ENCODE assay signal across 2 cellular contexts in the genomic region with DNA sequence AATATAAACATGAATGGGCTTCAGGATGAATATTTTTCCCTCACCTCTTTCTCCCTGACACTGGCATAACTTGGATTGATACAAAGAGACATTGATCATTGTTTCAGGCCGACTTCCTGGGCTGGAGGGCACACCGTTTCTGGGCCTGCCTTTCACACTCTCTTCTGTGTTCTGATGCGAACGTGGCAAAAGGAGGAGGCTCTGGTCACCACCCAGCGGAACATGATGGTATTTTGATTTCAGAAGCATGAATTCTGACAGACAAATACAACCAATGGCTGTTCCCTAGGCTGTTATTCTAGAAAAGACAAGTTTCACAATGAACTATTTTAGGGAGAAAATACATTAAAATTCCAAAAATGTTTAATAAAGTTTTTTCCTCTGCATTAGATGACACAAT.
TF ChIP-seq lines count a peak whose summit lies in the region.

No MANE protein-coding gene starts in this region.

TF ChIP-seq in HepG2, 621 proteins besides CTCF, POLR2A, EP300 and RAD21 (continued from another document):
- TF ChIP-seq SIX4 (CRISPR knock-in tag; IDR thresholded peaks at IDR 0.05) (no peak), CC2D1A (CRISPR knock-in tag; IDR thresholded peaks at IDR 0.05) (no peak), ZNF792 (CRISPR knock-in tag; IDR thresholded peaks at IDR 0.05) (no peak), ZNF549 (CRISPR knock-in tag; IDR thresholded peaks at IDR 0.05) (no peak), SYNCRIP (IDR thresholded peaks at IDR 0.05; ENCODE audit: insufficient read depth, low read depth, low read length) (no peak)
- TF ChIP-seq, protein P1, sequence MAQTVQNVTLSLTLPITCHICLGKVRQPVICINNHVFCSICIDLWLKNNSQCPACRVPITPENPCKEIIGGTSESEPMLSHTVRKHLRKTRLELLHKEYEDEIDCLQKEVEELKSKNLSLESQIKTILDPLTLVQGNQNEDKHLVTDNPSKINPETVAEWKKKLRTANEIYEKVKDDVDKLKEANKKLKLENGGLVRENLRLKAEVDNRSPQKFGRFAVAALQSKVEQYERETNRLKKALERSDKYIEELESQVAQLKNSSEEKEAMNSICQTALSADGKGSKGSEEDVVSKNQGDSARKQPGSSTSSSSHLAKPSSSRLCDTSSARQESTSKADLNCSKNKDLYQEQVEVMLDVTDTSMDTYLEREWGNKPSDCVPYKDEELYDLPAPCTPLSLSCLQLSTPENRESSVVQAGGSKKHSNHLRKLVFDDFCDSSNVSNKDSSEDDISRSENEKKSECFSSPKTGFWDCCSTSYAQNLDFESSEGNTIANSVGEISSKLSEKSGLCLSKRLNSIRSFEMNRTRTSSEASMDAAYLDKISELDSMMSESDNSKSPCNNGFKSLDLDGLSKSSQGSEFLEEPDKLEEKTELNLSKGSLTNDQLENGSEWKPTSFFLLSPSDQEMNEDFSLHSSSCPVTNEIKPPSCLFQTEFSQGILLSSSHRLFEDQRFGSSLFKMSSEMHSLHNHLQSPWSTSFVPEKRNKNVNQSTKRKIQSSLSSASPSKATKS (CRISPR knock-in tag; IDR thresholded peaks at IDR 0.05) = no peak
TF ChIP-seq in HepG2: peak in this region for 0.

TF ChIP-seq in WTC11, 78 proteins besides CTCF, POLR2A, EP300 and RAD21 (continued from another document):
- TF ChIP-seq, protein P2, sequence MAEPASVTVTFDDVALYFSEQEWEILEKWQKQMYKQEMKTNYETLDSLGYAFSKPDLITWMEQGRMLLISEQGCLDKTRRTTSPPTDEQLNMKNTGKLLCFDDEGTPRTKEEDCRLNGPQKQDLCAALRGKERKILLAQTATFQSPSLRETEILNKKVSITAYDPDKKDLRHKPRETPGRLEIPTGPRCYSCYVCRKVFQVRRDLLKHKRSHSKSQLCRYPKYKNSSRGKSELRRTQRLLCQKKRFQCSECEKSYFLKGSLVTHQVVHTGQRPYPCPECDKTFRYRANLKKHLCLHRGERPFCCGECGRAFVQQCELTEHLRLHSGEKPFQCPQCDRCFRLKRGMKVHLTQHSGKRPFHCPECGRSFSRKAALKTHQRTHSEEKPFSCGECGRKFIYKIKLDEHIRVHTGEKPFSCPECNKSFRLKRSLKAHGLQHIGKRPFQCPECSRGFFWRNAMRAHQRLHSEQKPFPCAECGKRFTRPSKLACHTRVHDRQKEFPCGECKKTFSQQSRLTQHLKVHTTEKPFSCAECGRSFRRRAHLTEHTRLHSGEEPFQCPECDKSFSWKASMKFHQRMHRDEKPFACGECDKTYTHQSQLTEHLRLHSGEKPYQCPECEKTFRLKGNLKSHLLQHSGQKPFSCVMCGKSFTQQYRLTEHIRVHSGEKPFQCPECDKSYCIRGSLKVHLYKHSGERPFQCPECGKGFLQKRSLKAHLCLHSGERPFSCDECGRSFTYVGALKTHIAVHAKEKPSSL (CRISPR knock-in tag; conservative IDR thresholded peaks at IDR 0.05) = no peak
- TF ChIP-seq RORB (CRISPR knock-in tag; IDR thresholded peaks at IDR 0.05) (no peak), ZNF232 (CRISPR knock-in tag; IDR thresholded peaks at IDR 0.05) (no peak), CBFB (CRISPR knock-in tag; IDR thresholded peaks at IDR 0.05; ENCODE audit: low read depth) (no peak), NFE2L1 (CRISPR knock-in tag; IDR thresholded peaks at IDR 0.05) (no peak)
- TF ChIP-seq, protein P3, sequence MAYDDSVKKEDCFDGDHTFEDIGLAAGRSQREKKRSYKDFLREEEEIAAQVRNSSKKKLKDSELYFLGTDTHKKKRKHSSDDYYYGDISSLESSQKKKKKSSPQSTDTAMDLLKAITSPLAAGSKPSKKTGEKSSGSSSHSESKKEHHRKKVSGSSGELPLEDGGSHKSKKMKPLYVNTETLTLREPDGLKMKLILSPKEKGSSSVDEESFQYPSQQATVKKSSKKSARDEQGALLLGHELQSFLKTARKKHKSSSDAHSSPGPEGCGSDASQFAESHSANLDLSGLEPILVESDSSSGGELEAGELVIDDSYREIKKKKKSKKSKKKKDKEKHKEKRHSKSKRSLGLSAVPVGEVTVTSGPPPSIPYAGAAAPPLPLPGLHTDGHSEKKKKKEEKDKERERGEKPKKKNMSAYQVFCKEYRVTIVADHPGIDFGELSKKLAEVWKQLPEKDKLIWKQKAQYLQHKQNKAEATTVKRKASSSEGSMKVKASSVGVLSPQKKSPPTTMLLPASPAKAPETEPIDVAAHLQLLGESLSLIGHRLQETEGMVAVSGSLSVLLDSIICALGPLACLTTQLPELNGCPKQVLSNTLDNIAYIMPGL (CRISPR knock-in tag; IDR thresholded peaks at IDR 0.05) = no peak
- TF ChIP-seq, protein P4, sequence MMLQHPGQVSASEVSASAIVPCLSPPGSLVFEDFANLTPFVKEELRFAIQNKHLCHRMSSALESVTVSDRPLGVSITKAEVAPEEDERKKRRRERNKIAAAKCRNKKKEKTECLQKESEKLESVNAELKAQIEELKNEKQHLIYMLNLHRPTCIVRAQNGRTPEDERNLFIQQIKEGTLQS (CRISPR knock-in tag; conservative IDR thresholded peaks at IDR 0.05) = no peak
- TF ChIP-seq, protein P5, sequence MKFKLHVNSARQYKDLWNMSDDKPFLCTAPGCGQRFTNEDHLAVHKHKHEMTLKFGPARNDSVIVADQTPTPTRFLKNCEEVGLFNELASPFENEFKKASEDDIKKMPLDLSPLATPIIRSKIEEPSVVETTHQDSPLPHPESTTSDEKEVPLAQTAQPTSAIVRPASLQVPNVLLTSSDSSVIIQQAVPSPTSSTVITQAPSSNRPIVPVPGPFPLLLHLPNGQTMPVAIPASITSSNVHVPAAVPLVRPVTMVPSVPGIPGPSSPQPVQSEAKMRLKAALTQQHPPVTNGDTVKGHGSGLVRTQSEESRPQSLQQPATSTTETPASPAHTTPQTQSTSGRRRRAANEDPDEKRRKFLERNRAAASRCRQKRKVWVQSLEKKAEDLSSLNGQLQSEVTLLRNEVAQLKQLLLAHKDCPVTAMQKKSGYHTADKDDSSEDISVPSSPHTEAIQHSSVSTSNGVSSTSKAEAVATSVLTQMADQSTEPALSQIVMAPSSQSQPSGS (CRISPR knock-in tag; IDR thresholded peaks at IDR 0.05; ENCODE audit: borderline replicate concordance, low read depth) = no peak
- TF ChIP-seq, protein P6, sequence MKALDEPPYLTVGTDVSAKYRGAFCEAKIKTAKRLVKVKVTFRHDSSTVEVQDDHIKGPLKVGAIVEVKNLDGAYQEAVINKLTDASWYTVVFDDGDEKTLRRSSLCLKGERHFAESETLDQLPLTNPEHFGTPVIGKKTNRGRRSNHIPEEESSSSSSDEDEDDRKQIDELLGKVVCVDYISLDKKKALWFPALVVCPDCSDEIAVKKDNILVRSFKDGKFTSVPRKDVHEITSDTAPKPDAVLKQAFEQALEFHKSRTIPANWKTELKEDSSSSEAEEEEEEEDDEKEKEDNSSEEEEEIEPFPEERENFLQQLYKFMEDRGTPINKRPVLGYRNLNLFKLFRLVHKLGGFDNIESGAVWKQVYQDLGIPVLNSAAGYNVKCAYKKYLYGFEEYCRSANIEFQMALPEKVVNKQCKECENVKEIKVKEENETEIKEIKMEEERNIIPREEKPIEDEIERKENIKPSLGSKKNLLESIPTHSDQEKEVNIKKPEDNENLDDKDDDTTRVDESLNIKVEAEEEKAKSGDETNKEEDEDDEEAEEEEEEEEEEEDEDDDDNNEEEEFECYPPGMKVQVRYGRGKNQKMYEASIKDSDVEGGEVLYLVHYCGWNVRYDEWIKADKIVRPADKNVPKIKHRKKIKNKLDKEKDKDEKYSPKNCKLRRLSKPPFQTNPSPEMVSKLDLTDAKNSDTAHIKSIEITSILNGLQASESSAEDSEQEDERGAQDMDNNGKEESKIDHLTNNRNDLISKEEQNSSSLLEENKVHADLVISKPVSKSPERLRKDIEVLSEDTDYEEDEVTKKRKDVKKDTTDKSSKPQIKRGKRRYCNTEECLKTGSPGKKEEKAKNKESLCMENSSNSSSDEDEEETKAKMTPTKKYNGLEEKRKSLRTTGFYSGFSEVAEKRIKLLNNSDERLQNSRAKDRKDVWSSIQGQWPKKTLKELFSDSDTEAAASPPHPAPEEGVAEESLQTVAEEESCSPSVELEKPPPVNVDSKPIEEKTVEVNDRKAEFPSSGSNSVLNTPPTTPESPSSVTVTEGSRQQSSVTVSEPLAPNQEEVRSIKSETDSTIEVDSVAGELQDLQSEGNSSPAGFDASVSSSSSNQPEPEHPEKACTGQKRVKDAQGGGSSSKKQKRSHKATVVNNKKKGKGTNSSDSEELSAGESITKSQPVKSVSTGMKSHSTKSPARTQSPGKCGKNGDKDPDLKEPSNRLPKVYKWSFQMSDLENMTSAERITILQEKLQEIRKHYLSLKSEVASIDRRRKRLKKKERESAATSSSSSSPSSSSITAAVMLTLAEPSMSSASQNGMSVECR (CRISPR knock-in tag; IDR thresholded peaks at IDR 0.05; ENCODE audit: borderline replicate concordance) = no peak
- TF ChIP-seq, protein P7, sequence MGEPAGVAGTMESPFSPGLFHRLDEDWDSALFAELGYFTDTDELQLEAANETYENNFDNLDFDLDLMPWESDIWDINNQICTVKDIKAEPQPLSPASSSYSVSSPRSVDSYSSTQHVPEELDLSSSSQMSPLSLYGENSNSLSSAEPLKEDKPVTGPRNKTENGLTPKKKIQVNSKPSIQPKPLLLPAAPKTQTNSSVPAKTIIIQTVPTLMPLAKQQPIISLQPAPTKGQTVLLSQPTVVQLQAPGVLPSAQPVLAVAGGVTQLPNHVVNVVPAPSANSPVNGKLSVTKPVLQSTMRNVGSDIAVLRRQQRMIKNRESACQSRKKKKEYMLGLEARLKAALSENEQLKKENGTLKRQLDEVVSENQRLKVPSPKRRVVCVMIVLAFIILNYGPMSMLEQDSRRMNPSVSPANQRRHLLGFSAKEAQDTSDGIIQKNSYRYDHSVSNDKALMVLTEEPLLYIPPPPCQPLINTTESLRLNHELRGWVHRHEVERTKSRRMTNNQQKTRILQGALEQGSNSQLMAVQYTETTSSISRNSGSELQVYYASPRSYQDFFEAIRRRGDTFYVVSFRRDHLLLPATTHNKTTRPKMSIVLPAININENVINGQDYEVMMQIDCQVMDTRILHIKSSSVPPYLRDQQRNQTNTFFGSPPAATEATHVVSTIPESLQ (CRISPR knock-in tag; IDR thresholded peaks at IDR 0.05) = no peak
